In the genomic region with DNA sequence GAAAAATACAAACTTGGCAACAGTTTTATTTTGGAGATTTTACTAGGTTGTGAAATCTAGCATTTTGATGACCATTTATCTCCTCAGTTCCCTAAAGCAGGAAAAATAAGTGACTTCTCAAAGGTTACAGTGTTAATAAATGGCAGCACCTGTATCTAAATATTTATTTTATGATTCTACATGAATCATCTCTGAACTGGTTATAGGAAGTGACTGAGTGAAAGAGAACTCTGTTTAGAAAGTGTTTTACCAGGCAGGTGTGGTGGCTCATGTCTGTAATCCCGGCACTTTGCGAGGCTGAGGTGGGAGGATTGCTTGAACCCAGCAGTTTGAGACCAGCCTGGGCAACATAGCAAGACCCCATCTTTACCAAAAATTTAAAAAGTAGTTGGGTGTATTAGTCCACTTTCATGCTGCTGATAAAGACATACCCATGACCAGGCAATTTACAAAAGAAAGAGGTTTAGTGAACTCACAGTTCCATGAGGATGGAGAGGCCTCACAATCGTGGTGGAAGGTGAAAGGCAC, we compare ENCODE assay signal across 1 cellular context.
TF ChIP-seq lines count a peak whose summit lies in the region.

No MANE protein-coding gene starts in this region.

TF ChIP-seq in endothelial cell of umbilical vein, 7 proteins besides CTCF, POLR2A, EP300 and RAD21:
- TF ChIP-seq FOS (IDR thresholded peaks at IDR 0.05; ENCODE audit: borderline replicate concordance, insufficient read depth, low read length), result peak; percentile 47
- TF ChIP-seq MYC (IDR thresholded peaks at IDR 0.05; ENCODE audit: low read depth, low read length), result no peak
